Comparison of ENCODE assay signal across 24 cellular contexts in the genomic region with DNA sequence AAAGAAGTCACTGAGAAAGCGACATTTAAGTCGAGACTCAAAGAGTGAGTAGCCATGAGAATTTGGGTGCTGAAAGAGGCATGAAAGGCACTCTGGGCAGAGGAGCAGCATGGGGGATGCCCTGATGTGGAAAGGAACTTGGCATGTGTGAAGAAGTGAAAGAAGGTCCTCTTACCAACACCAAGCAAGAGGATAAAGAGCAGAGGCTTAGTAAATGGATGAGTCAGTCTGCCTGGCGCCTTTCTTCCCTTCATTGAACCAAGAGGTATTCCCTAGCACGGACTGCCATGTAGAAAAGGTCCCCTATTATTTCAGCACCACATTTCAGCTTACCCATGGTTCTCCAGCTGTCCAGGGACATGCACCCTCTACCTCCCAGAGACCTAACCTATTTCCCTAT.
DNase-seq lines count a peak whose midpoint lies in the region; ATAC-seq and TF ChIP-seq lines count a peak whose summit lies in the region.
"Had no signal": no experiment of that assay in that cellular context is flagged by ENCODE, and none has a peak within 500 bp of the region (broad histone marks: within the 10 kb centered on the region; RNA-seq: fewer than 3 reads in every experiment).

No MANE protein-coding gene starts in this region.

- peaks cover 11% of the 10 kb centered on the region for H3K27me3 Mint-ChIP-seq in activated T-cell treated with anti-CD3 and anti-CD28 coated beads, Interleukin-2, amount 50 U/mL, for 72 hours (ENCODE audit: low read depth)
- peaks cover 10% of the 10 kb centered on the region for H3K27me3 Mint-ChIP-seq in activated T-cell treated with anti-CD3 and anti-CD28 coated beads, Interleukin-2, amount 50 U/mL, for 24 hours
- peaks cover 6% of the 10 kb centered on the region for H3K27me3 Mint-ChIP-seq in activated T-helper 17 cell treated with anti-CD3 and anti-CD28 coated beads, Interleukin-2, amount 50 U/mL, for 72 hours
- H3K27me3 Mint-ChIP-seq in stimulated activated naive CD8-positive, alpha-beta T cell treated with anti-CD3 and anti-CD28 coated beads, Interleukin-15, amount 100 ng/mL, for 72 hours, result no peaks in the 10 kb centered on the region
- H3K27me3 Mint-ChIP-seq in CD14-positive monocyte (ENCODE audit: low read depth in 3 of 3), result peaks cover 0 to 1% (median 0%) of the 10 kb centered on the region in 3 donors
- H3K27me3 Mint-ChIP-seq: activated CD8-positive, alpha-beta memory T cell treated with anti-CD3 and anti-CD28 coated beads, Interleukin-2, amount 10 ng/mL, durations not matched to agents 7 days and 5 days had no signal

- H3K4me1 Mint-ChIP-seq in activated T-cell treated with anti-CD3 and anti-CD28 coated beads, Interleukin-2, amount 50 U/mL, for 72 hours (ENCODE audit: low read depth), result peaks cover 26% of the 10 kb centered on the region
- H3K4me1 Mint-ChIP-seq in activated T-cell treated with anti-CD3 and anti-CD28 coated beads, Interleukin-2, amount 50 U/mL, for 24 hours (ENCODE audit: low read depth), result peaks cover 19% of the 10 kb centered on the region
- no peaks in the 10 kb centered on the region for H3K4me1 Mint-ChIP-seq in activated T-helper 17 cell treated with anti-CD3 and anti-CD28 coated beads, Interleukin-2, amount 50 U/mL, for 72 hours
- peaks cover 7% of the 10 kb centered on the region for H3K4me1 Mint-ChIP-seq in stimulated activated naive CD8-positive, alpha-beta T cell treated with anti-CD3 and anti-CD28 coated beads, Interleukin-15, amount 100 ng/mL, for 72 hours
- no peaks in the 10 kb centered on the region for H3K4me1 Mint-ChIP-seq in CD14-positive monocyte

- intact Hi-C loops in CD14-positive monocyte (cut with micrococcal nuclease), result no loop called here

- no peak overlapping the region for H3K27ac Mint-ChIP-seq in activated T-cell treated with anti-CD3 and anti-CD28 coated beads, Interleukin-2, amount 50 U/mL, for 72 hours
- no peak overlapping the region for H3K27ac Mint-ChIP-seq in activated T-cell treated with anti-CD3 and anti-CD28 coated beads, Interleukin-2, amount 50 U/mL, for 24 hours
- H3K27ac Mint-ChIP-seq in activated T-helper 17 cell treated with anti-CD3 and anti-CD28 coated beads, Interleukin-2, amount 50 U/mL, for 72 hours, result no peak overlapping the region
- no peak overlapping the region for H3K27ac Mint-ChIP-seq in stimulated activated naive CD8-positive, alpha-beta T cell treated with anti-CD3 and anti-CD28 coated beads, Interleukin-15, amount 100 ng/mL, for 72 hours
- no peak overlapping the region for H3K27ac Mint-ChIP-seq in CD14-positive monocyte
- H3K27ac Mint-ChIP-seq: activated CD8-positive, alpha-beta memory T cell treated with anti-CD3 and anti-CD28 coated beads, Interleukin-2, amount 10 ng/mL, durations not matched to agents 7 days and 5 days; activated naive CD8-positive, alpha-beta T cell; CD8-positive, alpha-beta T cell; T-helper 1 cell treated with Interleukin-12 subunit alpha and Interleukin-12 subunit beta and Interleukin-4 antibody, amounts not matched to agents 30 μg/mL and 1 μg/mL, for 36 hours had no signal

- no peak for DNase-seq in activated T-cell treated with anti-CD3 and anti-CD28 coated beads, Interleukin-2, amount 50 U/mL, for 72 hours
- DNase-seq in activated T-cell treated with anti-CD3 and anti-CD28 coated beads, Interleukin-2, amount 50 U/mL, for 24 hours, result no peak
- peak in 1 of 2 donors; percentile 11 for DNase-seq in stimulated activated naive CD8-positive, alpha-beta T cell treated with anti-CD3 and anti-CD28 coated beads, Interleukin-15, amount 100 ng/mL, for 72 hours
- no peak for DNase-seq in CD14-positive monocyte (ENCODE audit: low spot score)
- DNase-seq: activated CD4-positive, alpha-beta T cell treated with anti-CD3 and anti-CD28 coated beads for 4 hours; activated CD8-positive, alpha-beta memory T cell treated with anti-CD3 and anti-CD28 coated beads, Interleukin-2, amount 10 ng/mL, durations not matched to agents 7 days and 5 days; AML-193; CD8-positive, alpha-beta T cell; cerebellar nuclear complex; HCEC 1CT; heart left ventricle; Karpas-422; mammary epithelial cell; NCI-H187; NCI-H69; pancreas; stimulated activated CD4-positive, alpha-beta T cell treated with anti-CD3 and anti-CD28 coated beads, Interleukin-12 subunit alpha, Interleukin-12 subunit beta, amount 100 ng/mL, for 4 hours; transverse colon had no signal

- peak; percentile 27 to 38 for ATAC-seq in activated T-cell treated with anti-CD3 and anti-CD28 coated beads, Interleukin-2, amount 50 U/mL, for 72 hours (replicated peaks in 1 of 2)
- ATAC-seq in HG02759 (IDR thresholded peaks at IDR 0.05; ENCODE audit: unreplicated experiment), result peak; percentile 11
- peak; percentile 38 for ATAC-seq in activated T-helper 17 cell treated with anti-CD3 and anti-CD28 coated beads, Interleukin-2, amount 50 U/mL, for 72 hours (replicated peaks)
- peak; percentile 70 for ATAC-seq in stimulated activated naive CD8-positive, alpha-beta T cell treated with anti-CD3 and anti-CD28 coated beads, Interleukin-15, amount 100 ng/mL, for 72 hours
- no peak for ATAC-seq in HG03565 (IDR thresholded peaks at IDR 0.05; ENCODE audit: unreplicated experiment)
- no peak for ATAC-seq in HG02678 (IDR thresholded peaks at IDR 0.05; ENCODE audit: unreplicated experiment)
- ATAC-seq: activated CD8-positive, alpha-beta memory T cell treated with anti-CD3 and anti-CD28 coated beads, Interleukin-2, amount 10 ng/mL, durations not matched to agents 7 days and 5 days; CD8-positive, alpha-beta T cell; heart left ventricle; pancreas had no signal

- H3K36me3 Mint-ChIP-seq in activated T-cell treated with anti-CD3 and anti-CD28 coated beads, Interleukin-2, amount 50 U/mL, for 72 hours (ENCODE audit: insufficient read depth in 2 of 2), result no peaks in the 10 kb centered on the region
- no peaks in the 10 kb centered on the region for H3K36me3 Mint-ChIP-seq in activated T-cell treated with anti-CD3 and anti-CD28 coated beads, Interleukin-2, amount 50 U/mL, for 24 hours (ENCODE audit: low read depth)
- no peaks in the 10 kb centered on the region for H3K36me3 Mint-ChIP-seq in activated T-helper 17 cell treated with anti-CD3 and anti-CD28 coated beads, Interleukin-2, amount 50 U/mL, for 72 hours (ENCODE audit: low read depth)
- no peaks in the 10 kb centered on the region for H3K36me3 Mint-ChIP-seq in CD14-positive monocyte
- H3K36me3 Mint-ChIP-seq: activated CD8-positive, alpha-beta memory T cell treated with anti-CD3 and anti-CD28 coated beads, Interleukin-2, amount 10 ng/mL, durations not matched to agents 7 days and 5 days; CD8-positive, alpha-beta T cell had no signal

- TF ChIP-seq CTCF in CD14-positive monocyte (IDR thresholded peaks at IDR 0.05), result no peak

- no peak overlapping the region for H3K4me3 Mint-ChIP-seq in activated T-cell treated with anti-CD3 and anti-CD28 coated beads, Interleukin-2, amount 50 U/mL, for 72 hours
- no peak overlapping the region for H3K4me3 Mint-ChIP-seq in activated T-cell treated with anti-CD3 and anti-CD28 coated beads, Interleukin-2, amount 50 U/mL, for 24 hours
- no peak overlapping the region for H3K4me3 Mint-ChIP-seq in activated T-helper 17 cell treated with anti-CD3 and anti-CD28 coated beads, Interleukin-2, amount 50 U/mL, for 72 hours
- no peak overlapping the region for H3K4me3 Mint-ChIP-seq in stimulated activated naive CD8-positive, alpha-beta T cell treated with anti-CD3 and anti-CD28 coated beads, Interleukin-15, amount 100 ng/mL, for 72 hours
- H3K4me3 Mint-ChIP-seq in CD14-positive monocyte, result no peak overlapping the region
- H3K4me3 Mint-ChIP-seq: activated CD8-positive, alpha-beta memory T cell treated with anti-CD3 and anti-CD28 coated beads, Interleukin-2, amount 10 ng/mL, durations not matched to agents 7 days and 5 days; activated naive CD8-positive, alpha-beta T cell; CD8-positive, alpha-beta T cell; T-helper 1 cell treated with Interleukin-12 subunit alpha and Interleukin-12 subunit beta and Interleukin-4 antibody, amounts not matched to agents 30 μg/mL and 1 μg/mL, for 36 hours had no signal

- no peaks in the 10 kb centered on the region for H3K9me3 Mint-ChIP-seq in activated T-cell treated with anti-CD3 and anti-CD28 coated beads, Interleukin-2, amount 50 U/mL, for 72 hours
- H3K9me3 Mint-ChIP-seq in activated T-cell treated with anti-CD3 and anti-CD28 coated beads, Interleukin-2, amount 50 U/mL, for 24 hours, result no peaks in the 10 kb centered on the region
- no peaks in the 10 kb centered on the region for H3K9me3 Mint-ChIP-seq in activated T-helper 17 cell treated with anti-CD3 and anti-CD28 coated beads, Interleukin-2, amount 50 U/mL, for 72 hours
- no peaks in the 10 kb centered on the region for H3K9me3 Mint-ChIP-seq in stimulated activated naive CD8-positive, alpha-beta T cell treated with anti-CD3 and anti-CD28 coated beads, Interleukin-15, amount 100 ng/mL, for 72 hours
- H3K9me3 Mint-ChIP-seq in CD14-positive monocyte, result peaks cover 0 to 6% (median 0%) of the 10 kb centered on the region in 7 donors
- H3K9me3 Mint-ChIP-seq: CD8-positive, alpha-beta T cell; T-helper 1 cell treated with Interleukin-12 subunit alpha and Interleukin-12 subunit beta and Interleukin-4 antibody, amounts not matched to agents 30 μg/mL and 1 μg/mL, for 36 hours had no signal

Comparison
In these comparisons a context has a peak if more than half of its experiments do, and no peak if none do; other contexts are left out.
1. ATAC-seq: peak in activated T-cell treated with anti-CD3 and anti-CD28 coated beads, Interleukin-2, amount 50 U/mL, for 72 hours (2 of 2), HG02759 (single experiment), activated T-helper 17 cell treated with anti-CD3 and anti-CD28 coated beads, Interleukin-2, amount 50 U/mL, for 72 hours (single experiment) and stimulated activated naive CD8-positive, alpha-beta T cell treated with anti-CD3 and anti-CD28 coated beads, Interleukin-15, amount 100 ng/mL, for 72 hours (single experiment); none in HG03565 (single experiment) and HG02678 (single experiment).